ENCODE assay signal across 28 cellular contexts in the genomic region with DNA sequence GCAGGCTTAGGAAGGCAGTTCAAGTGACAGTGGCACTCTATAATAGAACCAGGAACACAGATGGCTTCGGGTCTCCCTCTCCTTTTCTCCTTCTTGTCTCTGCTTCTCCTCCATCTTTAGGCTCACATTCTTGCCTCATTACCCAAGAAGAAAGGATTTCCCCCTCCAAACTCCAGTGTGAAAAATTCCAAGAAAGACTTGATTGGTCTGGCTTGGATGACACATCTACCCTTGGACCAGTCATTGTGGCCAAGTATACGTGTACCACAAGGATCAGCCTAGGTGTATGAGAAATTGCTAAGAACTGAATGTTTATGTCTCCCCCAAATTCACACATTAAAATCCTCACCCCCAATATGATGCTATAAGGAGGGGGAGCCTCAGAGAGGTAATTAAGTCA. TPM values are rescaled to one million over a fixed set of nuclear protein-coding genes. Genes with fewer than 3 reads are reported as not detected.
DNase-seq lines count a peak whose midpoint lies in the region; ATAC-seq and TF ChIP-seq lines count a peak whose summit lies in the region.
"Had no signal": no experiment of that assay in that cellular context is flagged by ENCODE, and none has a peak within 500 bp of the region (broad histone marks: within the 10 kb centered on the region; RNA-seq: fewer than 3 reads in every experiment).

No MANE protein-coding gene starts in this region.

- no peak overlapping the region for H3K4me3 Mint-ChIP-seq in activated T-helper 17 cell treated with anti-CD3 and anti-CD28 coated beads, Interleukin-2, amount 50 U/mL, for 72 hours
- no peak overlapping the region for H3K4me3 Mint-ChIP-seq in Caco-2 (ENCODE audit: unreplicated experiment)
- H3K4me3 Mint-ChIP-seq: CD4-positive, alpha-beta T cell; GM23338; HFFc6; IgD-negative memory B cell had no signal

- no peaks in the 10 kb centered on the region; the same call in none of the 2 replicates for H3K36me3 ChIP-seq in Caco-2 (ENCODE audit: control insufficient read depth, insufficient read depth, low read length)
- H3K36me3 ChIP-seq: BLaER1 treated with 17β-estradiol and CSF1 and Interleukin-3, amounts not matched to agents 10 nM and 100 nM; HAP-1; SJCRH30 had no signal

- H3K27ac Mint-ChIP-seq in activated T-helper 17 cell treated with anti-CD3 and anti-CD28 coated beads, Interleukin-2, amount 50 U/mL, for 72 hours = peak overlapping the region; percentile 39
- H3K27ac Mint-ChIP-seq in Caco-2 (ENCODE audit: unreplicated experiment) = no peak overlapping the region
- H3K27ac Mint-ChIP-seq: GM23338 had no signal

- H3K27me3 Mint-ChIP-seq in activated T-helper 17 cell treated with anti-CD3 and anti-CD28 coated beads, Interleukin-2, amount 50 U/mL, for 72 hours = no peaks in the 10 kb centered on the region
- no peaks in the 10 kb centered on the region for H3K27me3 Mint-ChIP-seq in Caco-2 (ENCODE audit: insufficient read depth, unreplicated experiment)
- H3K27me3 Mint-ChIP-seq: CD4-positive, alpha-beta T cell; IgD-negative memory B cell had no signal

- no peaks in the 10 kb centered on the region for H3K36me3 Mint-ChIP-seq in activated T-helper 17 cell treated with anti-CD3 and anti-CD28 coated beads, Interleukin-2, amount 50 U/mL, for 72 hours (ENCODE audit: low read depth)
- H3K36me3 Mint-ChIP-seq in Caco-2 (ENCODE audit: insufficient read depth, unreplicated experiment) = no peaks in the 10 kb centered on the region

- H3K4me3 ChIP-seq in Caco-2 (ENCODE audit: low read depth, low read length) = no peak overlapping the region
- H3K4me3 ChIP-seq: A549; BLaER1 treated with 17β-estradiol and CSF1 and Interleukin-3, amounts not matched to agents 10 nM and 100 nM; GM23338; HAP-1; SJCRH30 had no signal

- no peaks in the 10 kb centered on the region for H3K27me3 ChIP-seq in Caco-2 (replicated peaks; ENCODE audit: control insufficient read depth, insufficient read depth, low read length)
- H3K27me3 ChIP-seq: BLaER1 treated with 17β-estradiol and CSF1 and Interleukin-3, amounts not matched to agents 10 nM and 100 nM; SJCRH30 had no signal

- POLR2A ChIA-PET in Caco-2 (lab: Charles Lee) = no interaction called here

- peaks cover 33% of the 10 kb centered on the region for H3K4me1 ChIP-seq in Caco-2

- H3K9me3 ChIP-seq in Caco-2 = no peaks in the 10 kb centered on the region
- H3K9me3 ChIP-seq: A549; BLaER1 treated with 17β-estradiol and CSF1 and Interleukin-3, amounts not matched to agents 10 nM and 100 nM; HAP-1; SJCRH30 had no signal

- no peak for ATAC-seq in activated T-helper 17 cell treated with anti-CD3 and anti-CD28 coated beads, Interleukin-2, amount 50 U/mL, for 72 hours (replicated peaks)
- ATAC-seq in GM19328 (IDR thresholded peaks at IDR 0.05; ENCODE audit: unreplicated experiment) = no peak
- ATAC-seq: A549, GM23338, Right ventricle myocardium inferior, SK-N-SH treated with all-trans-retinoic acid at 6 μM for 48 hours had no signal

- no peaks in the 10 kb centered on the region for H3K9me3 Mint-ChIP-seq in activated T-helper 17 cell treated with anti-CD3 and anti-CD28 coated beads, Interleukin-2, amount 50 U/mL, for 72 hours
- no peaks in the 10 kb centered on the region for H3K9me3 Mint-ChIP-seq in Caco-2 (ENCODE audit: unreplicated experiment)
- H3K9me3 Mint-ChIP-seq: CD4-positive, alpha-beta T cell; GM23338; HFFc6; IgD-negative memory B cell had no signal

- no peak for TF ChIP-seq CTCF in Caco-2 (IDR thresholded peaks at IDR 0.05; ENCODE audit: insufficient read depth in 1 of 2, low read depth in 1 of 2, low read length in 1 of 2, severe bottlenecking in 1 of 2, unreplicated experiment in 1 of 2)

- no TSS peak for BruUV-seq in Caco-2 (replicated peaks; lab: Mats Ljungman, UMichigan)

- DNase-seq in EH (ENCODE audit: low read depth) (peak; percentile 18), M059J (ENCODE audit: low read depth) (peak; percentile 45), kidney tubule cell (ENCODE audit: low spot score) (peak; percentile 61), NCI-H345 treated with DMSO at 0.1 percent for 48 hours (lab: John Stamatoyannopoulos, UW; ENCODE audit: unreplicated experiment) (no peak), Caco-2 (no peak)
- DNase-seq: AML-193; CD4-positive, alpha-beta T cell; DMS 273 treated with DMSO at 0.1 percent for 48 hours; DMS79; HFFc6; NCI-H1092 treated with DMSO at 0.1 percent for 48 hours; NCI-H1436; NCI-H187; NCI-H2081 treated with DMSO at 0.1 percent for 48 hours; NCI-H2171; NCI-H345; NCI-H524 treated with DMSO at 0.1 percent for 48 hours; NCI-H774; SJCRH30 had no signal

- CTCF ChIA-PET in Caco-2 (lab: Charles Lee) = no interaction called here

- peaks cover 26% of the 10 kb centered on the region for H3K4me1 Mint-ChIP-seq in activated T-helper 17 cell treated with anti-CD3 and anti-CD28 coated beads, Interleukin-2, amount 50 U/mL, for 72 hours
- peaks cover 20% of the 10 kb centered on the region for H3K4me1 Mint-ChIP-seq in Caco-2 (ENCODE audit: low read depth, unreplicated experiment)

- intact Hi-C loops in Caco-2 (cut with micrococcal nuclease; ENCODE audit: unreplicated experiment) = no loop called here

RNA-seq across cellular contexts. Expression of gene PRTFDC1, which starts 53.9 kb away (rescaled TPM):
- total RNA-seq in M059J (2014; rRNA removed; shearing (Covaris generic)) = 15.3 and 18.0 TPM in 2 replicates
- total RNA-seq in activated T-helper 17 cell treated with anti-CD3 and anti-CD28 coated beads, Interleukin-2, amount 50 U/mL, for 72 hours = under 1 TPM; 0.58 to 0.77 TPM
- 66.5 and 83.2 TPM in 2 replicates for total RNA-seq in Caco-2 (2022)

Comparison
In these comparisons a context has a peak if more than half of its experiments do, and no peak if none do; other contexts are left out.
1. DNase-seq: peak in EH (single experiment), M059J (single experiment) and kidney tubule cell (single experiment); none in NCI-H345 treated with DMSO at 0.1 percent for 48 hours (single experiment) and Caco-2 (0 of 2).